Comparison of ENCODE assay signal across 17 cellular contexts in genomic region chr20:50416269-50416863, GRCh38.
DNase-seq lines count a peak whose midpoint lies in the region; ATAC-seq and TF ChIP-seq lines count a peak whose summit lies in the region.
"Had no signal": no experiment of that assay in that cellular context is flagged by ENCODE, and none has a peak within 500 bp of the region (broad histone marks: within the 10 kb centered on the region; RNA-seq: fewer than 3 reads in every experiment).

No MANE protein-coding gene starts in this region.

- CTCF ChIA-PET in Caco-2 (lab: Charles Lee), result interaction anchor here (0.6 kb wide), 1 partner anchor 27 kb away, joined by 3 read pairs; no protein-coding TSS in a partner anchor
- CTCF ChIA-PET in MCF 10A (lab: Yijun Ruan, JAX), result interaction anchor here (0.5 to 3.1 kb wide), 6 partner anchors 17 to 166 kb away, joined by 3 to 12 read pairs (median 4); no protein-coding TSS in a partner anchor

- TF ChIP-seq CTCF in Caco-2 (IDR thresholded peaks at IDR 0.05; ENCODE audit: insufficient read depth in 1 of 2, low read depth in 1 of 2, low read length in 1 of 2, severe bottlenecking in 1 of 2, unreplicated experiment in 1 of 2) (no peak), MCF 10A (IDR thresholded peaks at IDR 0.05; ENCODE audit: unreplicated experiment) (no peak)

- BruUV-seq in Caco-2 (replicated peaks; lab: Mats Ljungman, UMichigan), result no TSS peak
- no TSS peak for BruUV-seq in MCF 10A (replicated peaks; lab: Mats Ljungman, UMichigan)

- no peak overlapping the region for H3K4me3 Mint-ChIP-seq in Caco-2 (ENCODE audit: unreplicated experiment)
- peak overlapping the region; percentile 59 for H3K4me3 Mint-ChIP-seq in MCF 10A (ENCODE audit: unreplicated experiment)
- H3K4me3 Mint-ChIP-seq: nephron progenitor cell had no signal

- H3K4me2 ChIP-seq in skeletal muscle satellite cell (ENCODE audit: low read length), result peak overlapping the region; percentile 75

- H3K36me3 Mint-ChIP-seq in Caco-2 (ENCODE audit: insufficient read depth, unreplicated experiment) (no peaks in the 10 kb centered on the region), MCF 10A (ENCODE audit: insufficient read depth, unreplicated experiment) (peaks cover 24% of the 10 kb centered on the region)

- H3K36me3 ChIP-seq in Caco-2 (ENCODE audit: control insufficient read depth, insufficient read depth, low read length) (no peaks in the 10 kb centered on the region), skeletal muscle satellite cell (ENCODE audit: insufficient read depth, low read length) (no peaks in the 10 kb centered on the region)

- POLR2A ChIA-PET in Caco-2 (lab: Charles Lee), result no interaction called here
- POLR2A ChIA-PET in MCF 10A (lab: Yijun Ruan, JAX), result interaction anchor here (0.9 to 4.1 kb wide), 10 partner anchors 35 to 251 kb away, joined by 3 to 21 read pairs (median 7); partner anchors contain the start of gene CEBPB

- ATAC-seq in left colon, result peak; percentile 14
- no peak for ATAC-seq in GM21529 (IDR thresholded peaks at IDR 0.05; ENCODE audit: unreplicated experiment)

- no peaks in the 10 kb centered on the region for H3K27me3 Mint-ChIP-seq in Caco-2 (ENCODE audit: insufficient read depth, unreplicated experiment)
- H3K27me3 Mint-ChIP-seq in MCF 10A (ENCODE audit: insufficient read depth, unreplicated experiment), result no peaks in the 10 kb centered on the region

- DNase-seq in Caco-2 (no peak), MCF 10A (ENCODE audit: unreplicated experiment) (peak; percentile 42), left colon (no peak), DMS79 (lab: John Stamatoyannopoulos, UW) (no peak), DMS 273 treated with DMSO at 0.1 percent for 48 hours (lab: John Stamatoyannopoulos, UW) (no peak), HPDE6-E6E7 (ENCODE audit: extremely low spot score) (no peak)
- DNase-seq: activated CD4-positive, CD25-positive, alpha-beta regulatory T cell; activated effector memory CD4-positive, alpha-beta T cell treated with anti-CD3 and anti-CD28 coated beads, Interleukin-2, amount 50 U/mL, for 16 hours; AML-193; effector CD4-positive, alpha-beta T cell; GF-D8; NCI-H187; stimulated activated CD4-positive, alpha-beta T cell treated with anti-CD3 and anti-CD28 coated beads, Interleukin-4, amount 100 ng/mL, for 24 hours had no signal

- H3K27ac Mint-ChIP-seq in Caco-2 (ENCODE audit: unreplicated experiment) (peak overlapping the region; percentile 32), MCF 10A (ENCODE audit: low read depth, unreplicated experiment) (peak overlapping the region; percentile 96)

- H3K4me3 ChIP-seq in Caco-2 (ENCODE audit: low read depth, low read length) (no peak overlapping the region), skeletal muscle satellite cell (ENCODE audit: low read length) (peak overlapping the region; percentile 45)
- H3K4me3 ChIP-seq: K562 had no signal

- peaks cover 14% of the 10 kb centered on the region for H3K9me3 ChIP-seq in Caco-2
- no peaks in the 10 kb centered on the region for H3K9me3 ChIP-seq in skeletal muscle satellite cell (replicated peaks; ENCODE audit: low read length)

- intact Hi-C loops in Caco-2 (cut with micrococcal nuclease; ENCODE audit: unreplicated experiment), result loop anchor here (5.0 kb wide), 1 partner anchor 49 kb away; no protein-coding TSS in a partner anchor
- intact Hi-C loops in MCF 10A (cut with micrococcal nuclease), result loop anchor here (5.0 kb wide), 1 partner anchor 36 kb away; no protein-coding TSS in a partner anchor
- intact Hi-C loops in left colon (cut with DNase I, micrococcal nuclease), result no loop called here

- H3K9me3 Mint-ChIP-seq in Caco-2 (ENCODE audit: unreplicated experiment) (peaks cover 10% of the 10 kb centered on the region), MCF 10A (ENCODE audit: unreplicated experiment) (no peaks in the 10 kb centered on the region)

- H3K27me3 ChIP-seq in Caco-2 (replicated peaks; ENCODE audit: control insufficient read depth, insufficient read depth, low read length), result no peaks in the 10 kb centered on the region
- H3K27me3 ChIP-seq in skeletal muscle satellite cell (ENCODE audit: control insufficient read depth, insufficient read depth, low read length), result no peaks in the 10 kb centered on the region

- H3K4me1 Mint-ChIP-seq in Caco-2 (ENCODE audit: low read depth, unreplicated experiment), result peaks cover 35% of the 10 kb centered on the region
- peaks cover 43% of the 10 kb centered on the region for H3K4me1 Mint-ChIP-seq in MCF 10A (ENCODE audit: insufficient read depth, unreplicated experiment)

- H3K4me1 ChIP-seq in Caco-2 (peaks cover 27% of the 10 kb centered on the region), skeletal muscle satellite cell (ENCODE audit: control insufficient read depth, insufficient read depth, low read length) (peaks cover 32% of the 10 kb centered on the region)

- peak overlapping the region; percentile 85 for H3K9ac ChIP-seq in skeletal muscle satellite cell (ENCODE audit: low read depth, low read length)

Comparison
In these comparisons a context has a peak if more than half of its experiments do, and no peak if none do; other contexts are left out.
1. intact Hi-C loops: an anchor here in Caco-2 (5.0 kb wide) and MCF 10A (5.0 kb wide); none called in left colon.